1 cellular context compared by ENCODE assay signal in genomic region chr12:46517579-46517962, GRCh38.
TF ChIP-seq lines count a peak whose summit lies in the region.

No MANE protein-coding gene starts in this region.

TF ChIP-seq in SK-N-SH, 30 proteins besides CTCF, POLR2A, EP300 and RAD21 (continued from another document):
- TF ChIP-seq REST (IDR thresholded peaks at IDR 0.05; ENCODE audit: low read depth, low read length), result no peak
- TF ChIP-seq FOSL2 (IDR thresholded peaks at IDR 0.05; ENCODE audit: borderline replicate concordance, low read depth), result no peak
- no peak for TF ChIP-seq JUND (IDR thresholded peaks at IDR 0.05)
- no peak for TF ChIP-seq RFX5 (IDR thresholded peaks at IDR 0.05; ENCODE audit: low read length)
- no peak for TF ChIP-seq RCOR1 (IDR thresholded peaks at IDR 0.05; ENCODE audit: low read length)
